ENCODE assay signal across 2 cellular contexts in genomic region chr1:17208546-17208945, GRCh38.
TF ChIP-seq lines count a peak whose summit lies in the region.

No MANE protein-coding gene starts in this region.

TF ChIP-seq in K562, 482 proteins besides CTCF, POLR2A, EP300 and RAD21:
- TF ChIP-seq ZNF740 (CRISPR knock-in tag; IDR thresholded peaks at IDR 0.05) (peak; percentile 46; the same call in 1 of the 2 replicates), ZNF740 (tag; IDR thresholded peaks at IDR 0.05) (no peak), ARNT (IDR thresholded peaks at IDR 0.05) (no peak), ZKSCAN3 (CRISPR knock-in tag; IDR thresholded peaks at IDR 0.05) (peak; percentile 88), SRSF3 (IDR thresholded peaks at IDR 0.05; ENCODE audit: insufficient read depth, low read length) (no peak), SMARCA5 (IDR thresholded peaks at IDR 0.05) (no peak), DIDO1 (tag; IDR thresholded peaks at IDR 0.05; ENCODE audit: low read depth) (no peak), RBFOX2 (IDR thresholded peaks at IDR 0.05; ENCODE audit: low read depth, low read length) (no peak)
- TF ChIP-seq, protein P1, sequence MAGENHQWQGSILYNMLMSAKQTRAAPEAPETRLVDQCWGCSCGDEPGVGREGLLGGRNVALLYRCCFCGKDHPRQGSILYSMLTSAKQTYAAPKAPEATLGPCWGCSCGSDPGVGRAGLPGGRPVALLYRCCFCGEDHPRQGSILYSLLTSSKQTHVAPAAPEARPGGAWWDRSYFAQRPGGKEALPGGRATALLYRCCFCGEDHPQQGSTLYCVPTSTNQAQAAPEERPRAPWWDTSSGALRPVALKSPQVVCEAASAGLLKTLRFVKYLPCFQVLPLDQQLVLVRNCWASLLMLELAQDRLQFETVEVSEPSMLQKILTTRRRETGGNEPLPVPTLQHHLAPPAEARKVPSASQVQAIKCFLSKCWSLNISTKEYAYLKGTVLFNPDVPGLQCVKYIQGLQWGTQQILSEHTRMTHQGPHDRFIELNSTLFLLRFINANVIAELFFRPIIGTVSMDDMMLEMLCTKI (IDR thresholded peaks at IDR 0.05; ENCODE audit: partially characterized antibody): no peak
- TF ChIP-seq, protein P2, sequence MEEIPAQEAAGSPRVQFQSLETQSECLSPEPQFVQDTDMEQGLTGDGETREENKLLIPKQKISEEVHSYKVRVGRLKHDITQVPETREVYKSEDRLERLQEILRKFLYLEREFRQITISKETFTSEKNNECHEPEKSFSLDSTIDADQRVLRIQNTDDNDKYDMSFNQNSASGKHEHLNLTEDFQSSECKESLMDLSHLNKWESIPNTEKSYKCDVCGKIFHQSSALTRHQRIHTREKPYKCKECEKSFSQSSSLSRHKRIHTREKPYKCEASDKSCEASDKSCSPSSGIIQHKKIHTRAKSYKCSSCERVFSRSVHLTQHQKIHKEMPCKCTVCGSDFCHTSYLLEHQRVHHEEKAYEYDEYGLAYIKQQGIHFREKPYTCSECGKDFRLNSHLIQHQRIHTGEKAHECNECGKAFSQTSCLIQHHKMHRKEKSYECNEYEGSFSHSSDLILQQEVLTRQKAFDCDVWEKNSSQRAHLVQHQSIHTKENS (CRISPR knock-in tag; IDR thresholded peaks at IDR 0.05): no peak
- TF ChIP-seq, protein P3, sequence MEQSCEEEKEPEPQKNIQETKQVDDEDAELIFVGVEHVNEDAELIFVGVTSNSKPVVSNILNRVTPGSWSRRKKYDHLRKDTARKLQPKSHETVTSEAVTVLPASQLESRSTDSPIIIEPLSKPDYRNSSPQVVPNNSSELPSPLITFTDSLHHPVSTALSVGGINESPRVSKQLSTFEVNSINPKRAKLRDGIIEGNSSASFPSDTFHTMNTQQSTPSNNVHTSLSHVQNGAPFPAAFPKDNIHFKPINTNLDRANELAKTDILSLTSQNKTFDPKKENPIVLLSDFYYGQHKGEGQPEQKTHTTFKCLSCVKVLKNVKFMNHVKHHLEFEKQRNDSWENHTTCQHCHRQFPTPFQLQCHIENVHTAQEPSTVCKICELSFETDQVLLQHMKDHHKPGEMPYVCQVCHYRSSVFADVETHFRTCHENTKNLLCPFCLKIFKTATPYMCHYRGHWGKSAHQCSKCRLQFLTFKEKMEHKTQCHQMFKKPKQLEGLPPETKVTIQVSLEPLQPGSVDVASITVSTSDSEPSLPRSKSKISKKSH (CRISPR knock-in tag; IDR thresholded peaks at IDR 0.05): no peak

TF ChIP-seq in HepG2, 621 proteins besides CTCF, POLR2A, EP300 and RAD21:
- TF ChIP-seq ZNF180 (CRISPR knock-in tag; IDR thresholded peaks at IDR 0.05; ENCODE audit: borderline replicate concordance, low read depth) (no peak), NR2F1 (CRISPR knock-in tag; IDR thresholded peaks at IDR 0.05) (no peak), ZKSCAN5 (CRISPR knock-in tag; IDR thresholded peaks at IDR 0.05) (no peak), ZNF773 (CRISPR knock-in tag; IDR thresholded peaks at IDR 0.05; ENCODE audit: borderline replicate concordance) (no peak), CBFB (CRISPR knock-in tag; IDR thresholded peaks at IDR 0.05) (no peak)
